In genomic region chr4:8280876-8281440, GRCh38 we compare ENCODE assay signal across 23 cellular contexts. TPM values are rescaled to one million over a fixed set of nuclear protein-coding genes. Genes with fewer than 3 reads are reported as not detected.
"Had no signal": no experiment of that assay in that cellular context is flagged by ENCODE, and none has a peak within 500 bp of the region (broad histone marks: within the 10 kb centered on the region; RNA-seq: fewer than 3 reads in every experiment).

No MANE protein-coding gene starts in this region.

- H3K4me1 Mint-ChIP-seq: activated B cell treated with CpG ODN at 0.5 μM for 24 hours; activated naive CD8-positive, alpha-beta T cell treated with anti-CD3 and anti-CD28 coated beads for 36 hours had no signal

- H3K27ac ChIP-seq: cardiac muscle cell, dorsolateral prefrontal cortex, foreskin keratinocyte, SK-N-MC, testis had no signal

- H3K27ac Mint-ChIP-seq: activated B cell treated with CpG ODN at 0.5 μM for 24 hours; activated CD4-positive, alpha-beta memory T cell treated with anti-CD3 and anti-CD28 coated beads for 36 hours; activated naive CD8-positive, alpha-beta T cell treated with anti-CD3 and anti-CD28 coated beads for 36 hours; activated T-helper 1 cell treated with anti-CD3 and anti-CD28 coated beads, Interleukin-12 subunit alpha, Interleukin-12 subunit beta, Interleukin-2, Interleukin-4 antibody, amounts not matched to agents 30 ng/mL and 10 ng/mL and 1 ng/mL, durations not matched to agents 14 hours and 24 hours and 36 hours; natural killer cell; progenitor cell of endocrine pancreas; stimulated activated effector memory CD8-positive, alpha-beta T cell treated with anti-CD3 and anti-CD28 coated beads, Interleukin-12 subunit alpha, Interleukin-12 subunit beta, amount 100 ng/mL, for 72 hours; T-helper 2 cell treated with Interferon-gamma antibody and Interleukin-4, amounts not matched to agents 5 μg/mL and 100 μg/mL, for 36 hours; type B pancreatic cell had no signal

- H3K36me3 ChIP-seq: cardiac muscle cell, stomach had no signal

- H3K27me3 ChIP-seq: cardiac muscle cell, stomach, testis had no signal

- H3K27me3 Mint-ChIP-seq: activated B cell treated with CpG ODN at 0.5 μM for 24 hours; activated CD4-positive, alpha-beta memory T cell treated with anti-CD3 and anti-CD28 coated beads for 36 hours had no signal

- H3K4me3 ChIP-seq: cardiac muscle cell, dorsolateral prefrontal cortex, SK-N-MC, skin epidermis, stomach, testis had no signal

- H3K9me3 Mint-ChIP-seq: activated B cell treated with CpG ODN at 0.5 μM for 24 hours; activated CD4-positive, alpha-beta memory T cell treated with anti-CD3 and anti-CD28 coated beads for 36 hours; activated naive CD8-positive, alpha-beta T cell treated with anti-CD3 and anti-CD28 coated beads for 36 hours; activated T-helper 1 cell treated with anti-CD3 and anti-CD28 coated beads, Interleukin-12 subunit alpha, Interleukin-12 subunit beta, Interleukin-2, Interleukin-4 antibody, amounts not matched to agents 30 ng/mL and 10 ng/mL and 1 ng/mL, durations not matched to agents 14 hours and 24 hours and 36 hours; natural killer cell; stimulated activated effector memory CD8-positive, alpha-beta T cell treated with anti-CD3 and anti-CD28 coated beads, Interleukin-12 subunit alpha, Interleukin-12 subunit beta, amount 100 ng/mL, for 72 hours; T-helper 2 cell treated with Interferon-gamma antibody and Interleukin-4, amounts not matched to agents 5 μg/mL and 100 μg/mL, for 36 hours; type B pancreatic cell had no signal

- H3K4me3 Mint-ChIP-seq: activated B cell treated with CpG ODN at 0.5 μM for 24 hours; activated CD4-positive, alpha-beta memory T cell treated with anti-CD3 and anti-CD28 coated beads for 36 hours; activated naive CD8-positive, alpha-beta T cell treated with anti-CD3 and anti-CD28 coated beads for 36 hours; activated T-helper 1 cell treated with anti-CD3 and anti-CD28 coated beads, Interleukin-12 subunit alpha, Interleukin-12 subunit beta, Interleukin-2, Interleukin-4 antibody, amounts not matched to agents 30 ng/mL and 10 ng/mL and 1 ng/mL, durations not matched to agents 14 hours and 24 hours and 36 hours; natural killer cell; stimulated activated effector memory CD8-positive, alpha-beta T cell treated with anti-CD3 and anti-CD28 coated beads, Interleukin-12 subunit alpha, Interleukin-12 subunit beta, amount 100 ng/mL, for 72 hours; T-helper 2 cell treated with Interferon-gamma antibody and Interleukin-4, amounts not matched to agents 5 μg/mL and 100 μg/mL, for 36 hours; type B pancreatic cell had no signal

- H3K36me3 Mint-ChIP-seq: activated CD4-positive, alpha-beta memory T cell treated with anti-CD3 and anti-CD28 coated beads for 36 hours; activated naive CD8-positive, alpha-beta T cell treated with anti-CD3 and anti-CD28 coated beads for 36 hours; natural killer cell; stimulated activated effector memory CD8-positive, alpha-beta T cell treated with anti-CD3 and anti-CD28 coated beads, Interleukin-12 subunit alpha, Interleukin-12 subunit beta, amount 100 ng/mL, for 72 hours; type B pancreatic cell had no signal

- H3K9me3 ChIP-seq: stomach, testis had no signal

- ATAC-seq: foreskin keratinocyte; natural killer cell; stimulated activated effector memory CD8-positive, alpha-beta T cell treated with anti-CD3 and anti-CD28 coated beads, Interleukin-12 subunit alpha, Interleukin-12 subunit beta, amount 100 ng/mL, for 72 hours had no signal

- DNase-seq: activated B cell treated with CpG ODN at 0.5 μM for 24 hours; activated CD4-positive, alpha-beta memory T cell treated with anti-CD3 and anti-CD28 coated beads for 36 hours; activated CD4-positive, alpha-beta T cell treated with anti-CD3 and anti-CD28 coated beads for 4 hours; activated naive CD4-positive, alpha-beta T cell; activated naive CD8-positive, alpha-beta T cell treated with anti-CD3 and anti-CD28 coated beads for 36 hours; activated T-cell treated with anti-CD3 and anti-CD28 coated beads for 4 hours; dorsolateral prefrontal cortex; foreskin keratinocyte; kidney glomerular epithelial cell; mesendoderm; natural killer cell; nucleus accumbens; stimulated activated CD4-positive, alpha-beta T cell treated with anti-CD3 and anti-CD28 coated beads, Interleukin-4, amount 100 ng/mL, for 24 hours; stomach had no signal

- H3K4me1 ChIP-seq: foreskin keratinocyte had no signal

RNA-seq across cellular contexts. Expression of gene HTRA3, which starts 11.4 kb away (rescaled TPM):
- total RNA-seq: activated B cell treated with CpG ODN at 0.5 μM for 24 hours; activated CD4-positive, alpha-beta memory T cell treated with anti-CD3 and anti-CD28 coated beads for 36 hours; activated naive CD8-positive, alpha-beta T cell treated with anti-CD3 and anti-CD28 coated beads for 36 hours; activated T-helper 1 cell treated with anti-CD3 and anti-CD28 coated beads, Interleukin-12 subunit alpha, Interleukin-12 subunit beta, Interleukin-2, Interleukin-4 antibody, amounts not matched to agents 30 ng/mL and 10 ng/mL and 1 ng/mL, durations not matched to agents 14 hours and 24 hours and 36 hours; foreskin keratinocyte; natural killer cell had no signal
- polyA plus RNA-seq: foreskin keratinocyte had no signal
